ENCODE assay signal across 10 cellular contexts in genomic region chr3:157535667-157536066, GRCh38.
"Had no signal": no experiment of that assay in that cellular context is flagged by ENCODE, and none has a peak within 500 bp of the region (broad histone marks: within the 10 kb centered on the region; RNA-seq: fewer than 3 reads in every experiment).

No MANE protein-coding gene starts in this region.

- H3K4me2 ChIP-seq: GM23338 had no signal

- H3K4me3 ChIP-seq: GM23338, HAP-1 had no signal

- H3K9me3 ChIP-seq: HAP-1 had no signal

- FAIRE-seq: H1, H54 had no signal

- ATAC-seq: GM23338, HCT116 had no signal

- H2AFZ ChIP-seq: GM23338 had no signal

- H3K4me1 ChIP-seq: HAP-1 had no signal

- DNase-seq: GOT3, H7, H9, HCEC 1CT, HFFc6 had no signal

- H3K36me3 ChIP-seq: HAP-1 had no signal
